ENCODE assay signal across 21 cellular contexts in the genomic region with DNA sequence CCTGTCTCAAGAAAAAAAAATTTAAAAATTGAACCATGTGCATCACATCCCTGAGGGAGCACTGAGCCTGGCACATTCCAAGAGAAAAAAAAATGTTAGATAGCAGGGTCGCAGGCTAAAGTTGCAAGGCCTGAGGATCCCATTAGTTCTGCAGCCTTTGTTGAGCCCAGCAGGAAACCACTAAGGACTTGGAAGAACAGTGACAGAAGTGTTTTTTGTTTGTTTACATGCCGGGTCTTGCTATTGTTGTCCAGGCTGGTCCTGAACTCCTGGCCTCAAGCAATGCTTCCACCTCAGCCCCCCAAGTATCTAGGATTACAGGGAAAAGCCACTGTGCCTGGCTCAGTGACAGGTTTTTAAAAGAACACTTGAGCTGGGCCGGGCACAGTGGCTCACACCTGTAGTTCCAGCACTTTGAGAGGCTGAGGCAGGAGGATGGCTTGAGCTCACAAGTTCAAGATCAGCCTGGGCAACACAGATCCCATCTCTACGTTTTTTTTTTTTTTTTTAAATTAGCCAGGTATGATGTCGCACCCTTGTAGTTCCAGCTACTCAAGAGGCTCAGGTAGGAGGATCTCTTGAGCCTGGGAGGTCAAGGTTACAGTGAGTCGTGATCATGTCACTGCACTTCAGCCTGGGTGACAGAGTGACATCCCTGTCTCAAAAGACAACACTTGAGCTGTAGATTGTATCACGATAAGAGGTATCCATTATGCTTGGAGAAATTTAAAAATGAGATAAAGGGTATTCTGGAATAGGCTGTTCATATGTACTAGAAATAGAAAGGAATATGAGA. TPM values are rescaled to one million over a fixed set of nuclear protein-coding genes. Genes with fewer than 3 reads are reported as not detected.
DNase-seq lines count a peak whose midpoint lies in the region; ATAC-seq and TF ChIP-seq lines count a peak whose summit lies in the region.
"Had no signal": no experiment of that assay in that cellular context is flagged by ENCODE, and none has a peak within 500 bp of the region (broad histone marks: within the 10 kb centered on the region; RNA-seq: fewer than 3 reads in every experiment).

No MANE protein-coding gene starts in this region.

- dilution Hi-C loops in IMR-90 (cut with HindIII; ENCODE audit: low sequenced_read_pairs, unreplicated experiment): no loop called here

- H3K4me1 ChIP-seq in GM23338 (ENCODE audit: insufficient read depth) (0 out of 2 replicates have a peak, but pooled peaks cover 3% of the 10 kb centered on the region), IMR-90 (ENCODE audit: control insufficient read depth, insufficient read depth, low read length) (peaks cover 12% of the 10 kb centered on the region), neural progenitor cell (peaks cover 12% of the 10 kb centered on the region), right lobe of liver (peaks cover 0 to 6% (median 0%) of the 10 kb centered on the region in 4 donors)

- TF ChIP-seq CTCF in GM23338 (conservative IDR thresholded peaks at IDR 0.05; ENCODE audit: low read depth in 2 of 2): no peak
- no peak for TF ChIP-seq CTCF in IMR-90 (conservative IDR thresholded peaks at IDR 0.05; ENCODE audit: low read depth, low read length)
- no peak for TF ChIP-seq CTCF in WTC11 (IDR thresholded peaks at IDR 0.05)
- no peak for TF ChIP-seq CTCF in neural progenitor cell (IDR thresholded peaks at IDR 0.05)
- no peak for TF ChIP-seq CTCF in right lobe of liver (IDR thresholded peaks at IDR 0.05)

- H3K4me1 Mint-ChIP-seq in GM23338: peaks cover 30% of the 10 kb centered on the region
- H3K4me1 Mint-ChIP-seq in WTC11: peaks cover 31% of the 10 kb centered on the region
- H3K4me1 Mint-ChIP-seq in neural progenitor cell: peaks cover 21% of the 10 kb centered on the region
- H3K4me1 Mint-ChIP-seq in activated CD4-positive, alpha-beta memory T cell treated with anti-CD3 and anti-CD28 coated beads for 36 hours (ENCODE audit: low read depth): no peaks in the 10 kb centered on the region
- H3K4me1 Mint-ChIP-seq in stimulated activated naive B cell treated with anti-CD40 and anti-IgM and Interleukin-4, amounts not matched to agents 10 μg/mL and 1 μg/mL and 100 μg/mL, for 72 hours: peaks cover 0 to 3% of the 10 kb centered on the region in 2 donors

- no TSS peak for BruUV-seq in IMR-90 (replicated peaks; lab: Mats Ljungman, UMichigan)

- no peaks in the 10 kb centered on the region for H3K79me1 ChIP-seq in IMR-90 (ENCODE audit: low read depth in 1 of 2, low read length in 2 of 2)

- no peaks in the 10 kb centered on the region for H3K9me2 ChIP-seq in GM23338 (ENCODE audit: insufficient read depth)

- POLR2A ChIA-PET in IMR-90 (lab: Charles Lee; ENCODE audit: unreplicated experiment) (no interaction called here), WTC11 (lab: Charles Lee) (interaction anchor here (0.6 to 2.1 kb wide), 4 partner anchors 15 to 501 kb away, joined by 3 to 15 read pairs (median 4); partner anchors contain the start of gene CHAC1)
- POLR2A ChIA-PET in activated CD4-positive, alpha-beta memory T cell treated with anti-CD3 and anti-CD28 coated beads for 36 hours (lab: Charles Lee): no interaction called here

- H4K8ac ChIP-seq in IMR-90 (ENCODE audit: low read depth in 2 of 2, low read length in 2 of 2): no peak overlapping the region

- H3K56ac ChIP-seq in IMR-90 (ENCODE audit: extremely low read depth, insufficient read depth, low read length): no peak overlapping the region

- no peak overlapping the region for H3K14ac ChIP-seq in IMR-90 (replicated peaks; ENCODE audit: low read depth, low read length)

- H2BK5ac ChIP-seq in IMR-90 (ENCODE audit: low read depth, low read length, poor library complexity, severe bottlenecking): no peak overlapping the region

- H3K36me3 ChIP-seq in GM23338 (ENCODE audit: insufficient read depth): no peaks in the 10 kb centered on the region
- H3K36me3 ChIP-seq in IMR-90 (ENCODE audit: control insufficient read depth, insufficient read depth, low read length): no peaks in the 10 kb centered on the region
- H3K36me3 ChIP-seq in neural progenitor cell: no peaks in the 10 kb centered on the region
- no peaks in the 10 kb centered on the region for H3K36me3 ChIP-seq in right lobe of liver

- no peaks in the 10 kb centered on the region for H3K9me3 ChIP-seq in IMR-90 (ENCODE audit: control insufficient read depth, insufficient read depth, low read length)
- H3K9me3 ChIP-seq in neural progenitor cell (ENCODE audit: low read depth): no peaks in the 10 kb centered on the region
- H3K9me3 ChIP-seq in right lobe of liver: no peaks in the 10 kb centered on the region
- H3K9me3 ChIP-seq: BLaER1 treated with 17β-estradiol and CSF1 and Interleukin-3, amounts not matched to agents 10 nM and 100 nM; MG63 had no signal

- no peaks in the 10 kb centered on the region for H3F3A ChIP-seq in GM23338 (replicated peaks; ENCODE audit: low read depth)
- peaks cover 14% of the 10 kb centered on the region for H3F3A ChIP-seq in neural progenitor cell (ENCODE audit: low read depth)

- H3K79me2 ChIP-seq in GM23338 (replicated peaks; ENCODE audit: insufficient read depth) (no peaks in the 10 kb centered on the region), neural progenitor cell (ENCODE audit: low read depth) (no peaks in the 10 kb centered on the region)

- H3K4ac ChIP-seq in IMR-90 (ENCODE audit: low read depth, low read length): no peak overlapping the region; the same call in none of the 2 replicates

- H3K27ac ChIP-seq in GM23338 (ENCODE audit: low read depth) (no peak overlapping the region), IMR-90 (ENCODE audit: insufficient read depth, low read length) (no peak overlapping the region), neural progenitor cell (no peak overlapping the region), right lobe of liver (no peak overlapping the region)
- H3K27ac ChIP-seq: BLaER1 treated with 17β-estradiol and CSF1 and Interleukin-3, amounts not matched to agents 10 nM and 100 nM; RWPE1 had no signal

- H3K27me3 Mint-ChIP-seq in GM23338 (ENCODE audit: insufficient read depth, low read depth, poor library complexity) (peaks cover 6% of the 10 kb centered on the region), WTC11 (ENCODE audit: low read depth) (no peaks in the 10 kb centered on the region), neural progenitor cell (ENCODE audit: insufficient read depth, low read depth) (peaks cover 6% of the 10 kb centered on the region)
- H3K27me3 Mint-ChIP-seq in activated CD4-positive, alpha-beta memory T cell treated with anti-CD3 and anti-CD28 coated beads for 36 hours: no peaks in the 10 kb centered on the region
- no peaks in the 10 kb centered on the region for H3K27me3 Mint-ChIP-seq in stimulated activated naive B cell treated with anti-CD40 and anti-IgM and Interleukin-4, amounts not matched to agents 10 μg/mL and 1 μg/mL and 100 μg/mL, for 72 hours

- no peak overlapping the region for H4K5ac ChIP-seq in IMR-90 (ENCODE audit: low read depth, low read length)

- H2BK20ac ChIP-seq in IMR-90 (ENCODE audit: low read depth, low read length): no peak overlapping the region

- H2AK5ac ChIP-seq in IMR-90 (ENCODE audit: low read depth, low read length): peak overlapping the region; percentile 64; the same call in 1 of the 2 replicates

- H3K4me2 ChIP-seq in GM23338: no peak overlapping the region
- H3K4me2 ChIP-seq in IMR-90 (ENCODE audit: low read depth, low read length): no peak overlapping the region
- no peak overlapping the region for H3K4me2 ChIP-seq in neural progenitor cell
- H3K4me2 ChIP-seq: BLaER1 treated with 17β-estradiol and CSF1 and Interleukin-3, amounts not matched to agents 10 nM and 100 nM had no signal

- no peak overlapping the region; the same call in 1 of the 2 replicates for H4K91ac ChIP-seq in IMR-90 (ENCODE audit: insufficient read depth, low read depth, low read length)

- H3K4me3 Mint-ChIP-seq in GM23338: no peak overlapping the region
- no peak overlapping the region for H3K4me3 Mint-ChIP-seq in WTC11
- no peak overlapping the region for H3K4me3 Mint-ChIP-seq in neural progenitor cell
- no peak overlapping the region for H3K4me3 Mint-ChIP-seq in activated CD4-positive, alpha-beta memory T cell treated with anti-CD3 and anti-CD28 coated beads for 36 hours
- H3K4me3 Mint-ChIP-seq in stimulated activated naive B cell treated with anti-CD40 and anti-IgM and Interleukin-4, amounts not matched to agents 10 μg/mL and 1 μg/mL and 100 μg/mL, for 72 hours: no peak overlapping the region
- H3K4me3 Mint-ChIP-seq: IgD-negative memory B cell, T-cell had no signal

- intact Hi-C loops in IMR-90 (cut with micrococcal nuclease) (no loop called here), right lobe of liver (cut with DNase I) (no loop called here)
- intact Hi-C loops in activated CD4-positive, alpha-beta memory T cell treated with anti-CD3 and anti-CD28 coated beads for 36 hours (cut with micrococcal nuclease): no loop called here

- H3K9me3 Mint-ChIP-seq in GM23338: no peaks in the 10 kb centered on the region
- H3K9me3 Mint-ChIP-seq in WTC11: no peaks in the 10 kb centered on the region
- no peaks in the 10 kb centered on the region for H3K9me3 Mint-ChIP-seq in neural progenitor cell
- no peaks in the 10 kb centered on the region for H3K9me3 Mint-ChIP-seq in activated CD4-positive, alpha-beta memory T cell treated with anti-CD3 and anti-CD28 coated beads for 36 hours
- no peaks in the 10 kb centered on the region for H3K9me3 Mint-ChIP-seq in stimulated activated naive B cell treated with anti-CD40 and anti-IgM and Interleukin-4, amounts not matched to agents 10 μg/mL and 1 μg/mL and 100 μg/mL, for 72 hours
- H3K9me3 Mint-ChIP-seq: IgD-negative memory B cell, T-cell had no signal

- H3K4me3 ChIP-seq in GM23338 (no peak overlapping the region), IMR-90 (ENCODE audit: insufficient read depth, low read depth, low read length) (no peak overlapping the region), neural progenitor cell (no peak overlapping the region), right lobe of liver (no peak overlapping the region)
- H3K4me3 ChIP-seq: BLaER1 treated with 17β-estradiol and CSF1 and Interleukin-3, amounts not matched to agents 10 nM and 100 nM; MG63 had no signal

- H4K20me1 ChIP-seq in GM23338 (replicated peaks; ENCODE audit: insufficient read depth): no peaks in the 10 kb centered on the region; the same call in 1 of the 2 replicates
- no peaks in the 10 kb centered on the region for H4K20me1 ChIP-seq in IMR-90 (ENCODE audit: insufficient read depth, low read length)
- H4K20me1 ChIP-seq in neural progenitor cell (ENCODE audit: low read depth): no peaks in the 10 kb centered on the region
- H4K20me1 ChIP-seq: BLaER1 treated with 17β-estradiol and CSF1 and Interleukin-3, amounts not matched to agents 10 nM and 100 nM had no signal

- H2AFZ ChIP-seq in GM23338: no peak overlapping the region
- no peak overlapping the region for H2AFZ ChIP-seq in IMR-90 (replicated peaks; ENCODE audit: low read length, poor library complexity)
- no peak overlapping the region for H2AFZ ChIP-seq in neural progenitor cell (replicated peaks)

- H3K9ac ChIP-seq in IMR-90 (ENCODE audit: low read depth, low read length) (no peak overlapping the region), neural progenitor cell (no peak overlapping the region)
- H3K9ac ChIP-seq: BLaER1 treated with 17β-estradiol and CSF1 and Interleukin-3, amounts not matched to agents 10 nM and 100 nM had no signal

- H2BK15ac ChIP-seq in IMR-90 (ENCODE audit: low read depth, low read length): 0 out of 3 replicates have a peak overlapping the region, but pooled peaks have one; percentile 30

- peak; percentile 74 for ATAC-seq in GM23338
- ATAC-seq in IMR-90 (ENCODE audit: low read depth): no peak
- peak; percentile 62 for ATAC-seq in WTC11
- ATAC-seq in right lobe of liver: no peak
- no peak for ATAC-seq in stimulated activated naive B cell treated with anti-CD40 and anti-IgM and Interleukin-4, amounts not matched to agents 10 μg/mL and 1 μg/mL and 100 μg/mL, for 72 hours (replicated peaks)
- ATAC-seq: SK-N-SH treated with all-trans-retinoic acid at 6 μM for 48 hours, T-cell had no signal

- no peak overlapping the region for H3K18ac ChIP-seq in IMR-90 (ENCODE audit: low read depth, low read length)

- H3K23ac ChIP-seq in IMR-90 (ENCODE audit: low read depth, low read length): peak overlapping the region; percentile 11; the same call in 1 of the 2 replicates

- DNase-seq in GM23338 (ENCODE audit: low spot score) (peak; percentile 64), IMR-90 (no peak), WTC11 (ENCODE audit: low spot score) (no peak), neural progenitor cell (ENCODE audit: low spot score) (peak; percentile 81), right lobe of liver (no peak), amniotic stem cell (lab: John Stamatoyannopoulos, UW) (no peak)
- no peak for DNase-seq in activated CD4-positive, alpha-beta memory T cell treated with anti-CD3 and anti-CD28 coated beads for 36 hours
- DNase-seq in stimulated activated naive B cell treated with anti-CD40 and anti-IgM and Interleukin-4, amounts not matched to agents 10 μg/mL and 1 μg/mL and 100 μg/mL, for 72 hours: no peak
- DNase-seq: Kasumi-1, MG63, NCI-H1048, NCI-H1436 treated with DMSO at 0.1 percent for 48 hours, NCI-H2081, NCI-H510A treated with DMSO at 0.1 percent for 48 hours, NCI-H82, SIG-M5, T-cell had no signal

- H2AK9ac ChIP-seq in IMR-90 (replicated peaks; ENCODE audit: low read depth, low read length, poor library complexity): no peak overlapping the region

- no peak overlapping the region for H2BK120ac ChIP-seq in IMR-90 (ENCODE audit: low read depth, low read length)

- CTCF ChIA-PET in IMR-90 (lab: Yijun Ruan, JAX) (interaction anchor here (1.0 kb wide), 1 partner anchor 50 kb away, joined by 3 read pairs; no protein-coding TSS in a partner anchor), WTC11 (lab: Charles Lee) (interaction anchor here (1.4 to 2.1 kb wide), 5 partner anchors 26 to 64 kb away, joined by 5 to 13 read pairs (median 6); no protein-coding TSS in a partner anchor)
- CTCF ChIA-PET in activated CD4-positive, alpha-beta memory T cell treated with anti-CD3 and anti-CD28 coated beads for 36 hours (lab: Charles Lee): interaction anchor here (0.6 kb wide), 1 partner anchor 355 kb away, joined by 3 read pairs; no protein-coding TSS in a partner anchor

- H3K27me3 ChIP-seq in GM23338 (ENCODE audit: insufficient read depth): no peaks in the 10 kb centered on the region
- H3K27me3 ChIP-seq in IMR-90 (ENCODE audit: control insufficient read depth, insufficient read depth, low read length): no peaks in the 10 kb centered on the region
- H3K27me3 ChIP-seq in neural progenitor cell: no peaks in the 10 kb centered on the region
- no peaks in the 10 kb centered on the region for H3K27me3 ChIP-seq in right lobe of liver
- H3K27me3 ChIP-seq: BLaER1 treated with 17β-estradiol and CSF1 and Interleukin-3, amounts not matched to agents 10 nM and 100 nM; MG63 had no signal

- H3K27ac Mint-ChIP-seq in GM23338 (no peak overlapping the region), WTC11 (no peak overlapping the region), neural progenitor cell (no peak overlapping the region)
- no peak overlapping the region for H3K27ac Mint-ChIP-seq in activated CD4-positive, alpha-beta memory T cell treated with anti-CD3 and anti-CD28 coated beads for 36 hours
- H3K27ac Mint-ChIP-seq in stimulated activated naive B cell treated with anti-CD40 and anti-IgM and Interleukin-4, amounts not matched to agents 10 μg/mL and 1 μg/mL and 100 μg/mL, for 72 hours: no peak overlapping the region
- H3K27ac Mint-ChIP-seq: T-cell had no signal

- WGBS in IMR-90 (ENCODE audit: extremely low coverage in 2 of 2, insufficient read length in 1 of 2), 2 experiments: 80% methylated on average over 1 of the region's 7 CpGs; no CpG with 5 or more reads in 1 of the 2 experiments
- WGBS in right lobe of liver (ENCODE audit: insufficient coverage, low coverage, low lambda C conversion rate, missing lambda C conversion rate): 58% methylated on average over 7 of the region's 7 CpGs

- H3K36me3 Mint-ChIP-seq in GM23338 (ENCODE audit: low read depth) (no peaks in the 10 kb centered on the region), WTC11 (no peaks in the 10 kb centered on the region), neural progenitor cell (no peaks in the 10 kb centered on the region)
- H3K36me3 Mint-ChIP-seq in activated CD4-positive, alpha-beta memory T cell treated with anti-CD3 and anti-CD28 coated beads for 36 hours: no peaks in the 10 kb centered on the region
- no peaks in the 10 kb centered on the region for H3K36me3 Mint-ChIP-seq in stimulated activated naive B cell treated with anti-CD40 and anti-IgM and Interleukin-4, amounts not matched to agents 10 μg/mL and 1 μg/mL and 100 μg/mL, for 72 hours
- H3K36me3 Mint-ChIP-seq: T-cell had no signal

- no peak for TF ChIP-seq RAD21 in IMR-90 (IDR thresholded peaks at IDR 0.05; ENCODE audit: low read length)

- TF ChIP-seq POLR2A in IMR-90 (IDR thresholded peaks at IDR 0.05; ENCODE audit: low read depth, low read length) (no peak), right lobe of liver (IDR thresholded peaks at IDR 0.05) (no peak)

- H3K9me1 ChIP-seq in IMR-90 (ENCODE audit: insufficient read depth, low read length): peaks cover 6% of the 10 kb centered on the region

- in situ Hi-C loops in IMR-90 (cut with MboI; ENCODE audit: low sequenced_read_pairs): no loop called here

RNA-seq across cellular contexts. Expression of gene CHAC1, which starts 15.2 kb away (rescaled TPM):
- total RNA-seq in GM23338 (2014; rRNA removed; shearing (Covaris generic)): 112 and 124 TPM in 2 replicates
- polyA plus RNA-seq in GM23338 (2016; fragmentation: Nextera tagmentation; extraction: Ambion mirVana) (73.0 and 74.4 TPM in 2 replicates), IMR-90 (2012; rRNA removed) (72.5 and 77.8 TPM in 2 replicates)
- total RNA-seq in IMR-90 (2012; rRNA removed) (41.9 and 51.3 TPM in 2 replicates), WTC11 (2021) (17.2 to 31.0 TPM (median 17.7 TPM) in 3 replicates), neural progenitor cell (ENCODE audit: low replicate concordance) (2.4 and 4.8 TPM in 2 replicates), right lobe of liver (10 to 100 TPM in 2 of 6 experiments, 1 to 10 TPM in 1, under 1 TPM in 3; 0.22 to 11.6 (median 0.97) TPM)
- 40.3 and 108 TPM in 2 replicates for polyA plus RNA-seq in IMR-90 (2012; cell fraction: cytosol; rRNA removed)
- 31.6 and 74.8 TPM in 2 replicates for polyA plus RNA-seq in IMR-90 (2012; cell fraction: nucleus; rRNA removed; ENCODE audit: low replicate concordance)
- 10 to 100 TPM; 21.6 to 22.3 TPM for total RNA-seq in activated CD4-positive, alpha-beta memory T cell treated with anti-CD3 and anti-CD28 coated beads for 36 hours

RNA-seq across cellular contexts. Expression of gene DLL4, which starts 39.3 kb away (rescaled TPM):
- total RNA-seq in GM23338 (2014; rRNA removed; shearing (Covaris generic)): 0.31 and 0.62 TPM in 2 replicates
- polyA plus RNA-seq in GM23338 (2016; fragmentation: Nextera tagmentation; extraction: Ambion mirVana) (0.64 and 0.99 TPM in 2 replicates), IMR-90 (2012; rRNA removed) (3.4 and 3.6 TPM in 2 replicates)
- total RNA-seq in IMR-90 (2012; rRNA removed) (1.7 and 1.8 TPM in 2 replicates), WTC11 (2021) (0.94 to 1.6 TPM (median 1.1 TPM) in 3 replicates), neural progenitor cell (ENCODE audit: low replicate concordance) (0.12 TPM in 1 of 2 replicates, not detected in the other), right lobe of liver (1 to 10 TPM; 2.9 to 8.7 (median 4.2) TPM)
- 2.3 and 2.9 TPM in 2 replicates for polyA plus RNA-seq in IMR-90 (2012; cell fraction: cytosol; rRNA removed)
- 2.4 and 5.1 TPM in 2 replicates for polyA plus RNA-seq in IMR-90 (2012; cell fraction: nucleus; rRNA removed; ENCODE audit: low replicate concordance)
- total RNA-seq in activated CD4-positive, alpha-beta memory T cell treated with anti-CD3 and anti-CD28 coated beads for 36 hours: not detected
- polyA plus RNA-seq: IgD-negative memory B cell had no signal

Comparison
In these comparisons a context has a peak if more than half of its experiments do, and no peak if none do; other contexts are left out.
1. ATAC-seq: peak in GM23338 (single experiment) and WTC11 (single experiment); none in IMR-90 (single experiment), right lobe of liver (0 of 4) and stimulated activated naive B cell treated with anti-CD40 and anti-IgM and Interleukin-4, amounts not matched to agents 10 μg/mL and 1 μg/mL and 100 μg/mL, for 72 hours (0 of 2).
2. DNase-seq: peak in GM23338 (single experiment) and neural progenitor cell (single experiment); none in IMR-90 (single experiment), WTC11 (single experiment), activated CD4-positive, alpha-beta memory T cell treated with anti-CD3 and anti-CD28 coated beads for 36 hours (single experiment), right lobe of liver (0 of 3), amniotic stem cell (single experiment) and stimulated activated naive B cell treated with anti-CD40 and anti-IgM and Interleukin-4, amounts not matched to agents 10 μg/mL and 1 μg/mL and 100 μg/mL, for 72 hours (single experiment).